Comparison of ENCODE assay signal across 1 cellular context in genomic region chr2:137929504-137929886, GRCh38.
TF ChIP-seq lines count a peak whose summit lies in the region.

No MANE protein-coding gene starts in this region.

TF ChIP-seq in SK-N-SH, 30 proteins besides CTCF, POLR2A, EP300 and RAD21 (continued from another document):
- TF ChIP-seq ZBTB33 (IDR thresholded peaks at IDR 0.05; ENCODE audit: borderline replicate concordance, low read depth) (no peak), MAX (IDR thresholded peaks at IDR 0.05; ENCODE audit: low read depth) (no peak), GATA2 (CRISPR knock-in tag; IDR thresholded peaks at IDR 0.05) (no peak), SIN3A (IDR thresholded peaks at IDR 0.05; ENCODE audit: borderline replicate concordance, low read depth, low read length) (no peak)
